In genomic region chr5:179619776-179620175, GRCh38 we compare ENCODE assay signal across 9 cellular contexts. TPM values are rescaled to one million over a fixed set of nuclear protein-coding genes. Genes with fewer than 3 reads are reported as not detected.
DNase-seq lines count a peak whose midpoint lies in the region; ATAC-seq lines count a peak whose summit lies in the region.
"Had no signal": no experiment of that assay in that cellular context is flagged by ENCODE, and none has a peak within 500 bp of the region (broad histone marks: within the 10 kb centered on the region; RNA-seq: fewer than 3 reads in every experiment).

No MANE protein-coding gene starts in this region.

- no peak overlapping the region for H3K9ac ChIP-seq in iPS-15b (ENCODE audit: low read depth, low read length)

- no peaks in the 10 kb centered on the region for H3K27me3 ChIP-seq in iPS-15b (ENCODE audit: control insufficient read depth, insufficient read depth, low read length)

- no peak overlapping the region for H3K27ac Mint-ChIP-seq in activated CD4-positive, alpha-beta T cell treated with anti-CD3 and anti-CD28 coated beads, Interleukin-2, amount 10 ng/mL, durations not matched to agents 7 days and 5 days
- H3K27ac Mint-ChIP-seq in activated T-helper 2 cell treated with anti-CD3 and anti-CD28 coated beads, Interferon-gamma antibody, Interleukin-2, Interleukin-4, amounts not matched to agents 10 μg/mL and 5 μg/mL and 100 μg/mL, durations not matched to agents 14 hours and 24 hours and 36 hours, result no peak overlapping the region
- no peak overlapping the region for H3K27ac Mint-ChIP-seq in stimulated activated memory B cell treated with anti-CD40 and anti-IgM and Interleukin-4, amounts not matched to agents 10 μg/mL and 1 μg/mL and 100 μg/mL, for 72 hours

- no peaks in the 10 kb centered on the region for H3K9me3 Mint-ChIP-seq in activated CD4-positive, alpha-beta T cell treated with anti-CD3 and anti-CD28 coated beads, Interleukin-2, amount 10 ng/mL, durations not matched to agents 7 days and 5 days
- no peaks in the 10 kb centered on the region for H3K9me3 Mint-ChIP-seq in activated T-helper 2 cell treated with anti-CD3 and anti-CD28 coated beads, Interferon-gamma antibody, Interleukin-2, Interleukin-4, amounts not matched to agents 10 μg/mL and 5 μg/mL and 100 μg/mL, durations not matched to agents 14 hours and 24 hours and 36 hours
- no peaks in the 10 kb centered on the region for H3K9me3 Mint-ChIP-seq in stimulated activated memory B cell treated with anti-CD40 and anti-IgM and Interleukin-4, amounts not matched to agents 10 μg/mL and 1 μg/mL and 100 μg/mL, for 72 hours

- POLR2A ChIA-PET in activated CD4-positive, alpha-beta T cell treated with anti-CD3 and anti-CD28 coated beads, Interleukin-2, amount 10 ng/mL, durations not matched to agents 7 days and 5 days (lab: Charles Lee), result no interaction called here

- DNase-seq in activated CD4-positive, alpha-beta T cell treated with anti-CD3 and anti-CD28 coated beads, Interleukin-2, amount 10 ng/mL, durations not matched to agents 7 days and 5 days, result no peak
- no peak for DNase-seq in activated CD4-positive, alpha-beta T cell treated with anti-CD3 and anti-CD28 coated beads for 4 hours
- DNase-seq in activated T-helper 2 cell treated with anti-CD3 and anti-CD28 coated beads, Interferon-gamma antibody, Interleukin-2, Interleukin-4, amounts not matched to agents 10 μg/mL and 5 μg/mL and 100 μg/mL, durations not matched to agents 14 hours and 24 hours and 36 hours (ENCODE audit: low spot score), result no peak
- DNase-seq in NCI-H510A (lab: John Stamatoyannopoulos, UW), result no peak
- DNase-seq: NCI-H1417 treated with DMSO at 0.1 percent for 48 hours had no signal

- intact Hi-C loops in activated T-helper 2 cell treated with anti-CD3 and anti-CD28 coated beads, Interferon-gamma antibody, Interleukin-2, Interleukin-4, amounts not matched to agents 10 μg/mL and 5 μg/mL and 100 μg/mL, durations not matched to agents 14 hours and 24 hours and 36 hours (cut with micrococcal nuclease), result loop anchor here (5.0 to 10.0 kb wide), 5 partner anchors 183 to 1625 kb away; partner anchors contain the start of genes CLK4, RACK1 and SQSTM1

- no peaks in the 10 kb centered on the region for H3K27me3 Mint-ChIP-seq in activated CD4-positive, alpha-beta T cell treated with anti-CD3 and anti-CD28 coated beads, Interleukin-2, amount 10 ng/mL, durations not matched to agents 7 days and 5 days
- H3K27me3 Mint-ChIP-seq in activated T-helper 2 cell treated with anti-CD3 and anti-CD28 coated beads, Interferon-gamma antibody, Interleukin-2, Interleukin-4, amounts not matched to agents 10 μg/mL and 5 μg/mL and 100 μg/mL, durations not matched to agents 14 hours and 24 hours and 36 hours (ENCODE audit: low read depth), result no peaks in the 10 kb centered on the region
- no peaks in the 10 kb centered on the region for H3K27me3 Mint-ChIP-seq in stimulated activated memory B cell treated with anti-CD40 and anti-IgM and Interleukin-4, amounts not matched to agents 10 μg/mL and 1 μg/mL and 100 μg/mL, for 72 hours

- peaks cover 59% of the 10 kb centered on the region for H3K4me1 Mint-ChIP-seq in activated CD4-positive, alpha-beta T cell treated with anti-CD3 and anti-CD28 coated beads, Interleukin-2, amount 10 ng/mL, durations not matched to agents 7 days and 5 days
- H3K4me1 Mint-ChIP-seq in activated T-helper 2 cell treated with anti-CD3 and anti-CD28 coated beads, Interferon-gamma antibody, Interleukin-2, Interleukin-4, amounts not matched to agents 10 μg/mL and 5 μg/mL and 100 μg/mL, durations not matched to agents 14 hours and 24 hours and 36 hours (ENCODE audit: low read depth), result peaks cover 58% of the 10 kb centered on the region
- H3K4me1 Mint-ChIP-seq in stimulated activated memory B cell treated with anti-CD40 and anti-IgM and Interleukin-4, amounts not matched to agents 10 μg/mL and 1 μg/mL and 100 μg/mL, for 72 hours, result peaks cover 63% of the 10 kb centered on the region

- H3K36me3 Mint-ChIP-seq in activated CD4-positive, alpha-beta T cell treated with anti-CD3 and anti-CD28 coated beads, Interleukin-2, amount 10 ng/mL, durations not matched to agents 7 days and 5 days (ENCODE audit: low read depth), result peaks cover 76% of the 10 kb centered on the region
- peaks cover 87% of the 10 kb centered on the region for H3K36me3 Mint-ChIP-seq in activated T-helper 2 cell treated with anti-CD3 and anti-CD28 coated beads, Interferon-gamma antibody, Interleukin-2, Interleukin-4, amounts not matched to agents 10 μg/mL and 5 μg/mL and 100 μg/mL, durations not matched to agents 14 hours and 24 hours and 36 hours (ENCODE audit: low read depth)
- H3K36me3 Mint-ChIP-seq in stimulated activated memory B cell treated with anti-CD40 and anti-IgM and Interleukin-4, amounts not matched to agents 10 μg/mL and 1 μg/mL and 100 μg/mL, for 72 hours, result peaks cover 77% of the 10 kb centered on the region

- CTCF ChIA-PET in activated CD4-positive, alpha-beta T cell treated with anti-CD3 and anti-CD28 coated beads, Interleukin-2, amount 10 ng/mL, durations not matched to agents 7 days and 5 days (lab: Charles Lee), result no interaction called here

- no peaks in the 10 kb centered on the region for H3K9me3 ChIP-seq in iPS-15b (ENCODE audit: control insufficient read depth, insufficient read depth, low read length)

- peak overlapping the region; percentile 88 for H3K4me3 Mint-ChIP-seq in activated CD4-positive, alpha-beta T cell treated with anti-CD3 and anti-CD28 coated beads, Interleukin-2, amount 10 ng/mL, durations not matched to agents 7 days and 5 days
- H3K4me3 Mint-ChIP-seq in activated T-helper 2 cell treated with anti-CD3 and anti-CD28 coated beads, Interferon-gamma antibody, Interleukin-2, Interleukin-4, amounts not matched to agents 10 μg/mL and 5 μg/mL and 100 μg/mL, durations not matched to agents 14 hours and 24 hours and 36 hours (ENCODE audit: low read depth), result peak overlapping the region; percentile 98
- peak overlapping the region; percentile 95 for H3K4me3 Mint-ChIP-seq in stimulated activated memory B cell treated with anti-CD40 and anti-IgM and Interleukin-4, amounts not matched to agents 10 μg/mL and 1 μg/mL and 100 μg/mL, for 72 hours

- no peak for ATAC-seq in stimulated activated memory B cell treated with anti-CD40 and anti-IgM and Interleukin-4, amounts not matched to agents 10 μg/mL and 1 μg/mL and 100 μg/mL, for 72 hours
- no peak for ATAC-seq in GM19455 (IDR thresholded peaks at IDR 0.05; ENCODE audit: unreplicated experiment)
- no peak for ATAC-seq in GM18907 (IDR thresholded peaks at IDR 0.05; ENCODE audit: unreplicated experiment)

- peak overlapping the region; percentile 23 for H3K4me3 ChIP-seq in iPS-15b (ENCODE audit: low read depth, low read length)

- peaks cover 49% of the 10 kb centered on the region for H3K36me3 ChIP-seq in iPS-15b (ENCODE audit: control insufficient read depth, insufficient read depth, low read length)

- H3K4me1 ChIP-seq in iPS-15b (ENCODE audit: control insufficient read depth, insufficient read depth, low read length), result peaks cover 2% of the 10 kb centered on the region

RNA-seq across cellular contexts. Expression of gene HNRNPH1, which starts 3.7 kb away (rescaled TPM):
- total RNA-seq in activated CD4-positive, alpha-beta T cell treated with anti-CD3 and anti-CD28 coated beads, Interleukin-2, amount 10 ng/mL, durations not matched to agents 7 days and 5 days, result 100 to 1,000 TPM; 895 to 954 TPM
- 1,015 and 1,039 TPM in 2 replicates for total RNA-seq in activated T-helper 2 cell treated with anti-CD3 and anti-CD28 coated beads, Interferon-gamma antibody, Interleukin-2, Interleukin-4, amounts not matched to agents 10 μg/mL and 5 μg/mL and 100 μg/mL, durations not matched to agents 14 hours and 24 hours and 36 hours
